In the genomic region with DNA sequence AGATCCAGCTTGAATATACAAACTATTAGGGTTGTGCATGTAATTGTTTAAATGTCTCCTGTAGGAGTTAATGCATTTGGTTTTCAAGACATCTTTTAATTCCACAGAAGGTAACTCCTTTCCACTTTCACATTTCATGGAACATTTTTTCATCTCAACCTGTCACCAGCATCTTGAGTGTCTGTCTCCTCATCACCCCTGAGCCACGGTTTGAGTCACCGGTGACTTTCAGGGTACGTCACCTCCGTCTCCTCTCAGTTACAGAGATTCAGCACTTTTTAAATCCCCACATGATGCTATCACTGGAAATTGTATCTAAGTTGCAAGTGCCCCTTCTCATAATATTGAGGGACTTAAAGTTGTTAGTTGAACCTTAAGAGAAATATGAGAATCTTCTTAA, we compare ENCODE assay signal across 21 cellular contexts. TPM values are rescaled to one million over a fixed set of nuclear protein-coding genes. Genes with fewer than 3 reads are reported as not detected.
DNase-seq lines count a peak whose midpoint lies in the region; ATAC-seq, FAIRE-seq and TF ChIP-seq lines count a peak whose summit lies in the region.
"Had no signal": no experiment of that assay in that cellular context is flagged by ENCODE, and none has a peak within 500 bp of the region (broad histone marks: within the 10 kb centered on the region; RNA-seq: fewer than 3 reads in every experiment).

No MANE protein-coding gene starts in this region.

- no peaks in the 10 kb centered on the region for H3K4me1 ChIP-seq in mammary epithelial cell (ENCODE audit: insufficient read depth, low read length)
- H3K4me1 ChIP-seq: pancreas, upper lobe of right lung had no signal

- CTCF ChIA-PET in mammary epithelial cell (lab: Charles Lee; ENCODE audit: low non-redundant PET), result no interaction called here

- H3K9me3 ChIP-seq in mammary epithelial cell (replicated peaks; ENCODE audit: insufficient read depth, low read length), result no peaks in the 10 kb centered on the region
- H3K9me3 ChIP-seq: pancreas, stomach, upper lobe of right lung had no signal

- in situ Hi-C loops in mammary epithelial cell (cut with MboI; ENCODE audit: low sequenced_read_pairs in 2 of 2), result loop anchor here (5.0 kb wide), 1 partner anchor 88 kb away; no protein-coding TSS in a partner anchor

- H3K4me2 ChIP-seq in mammary epithelial cell (ENCODE audit: insufficient read depth, low read depth, low read length), result no peak overlapping the region

- DNase-seq in activated T-cell treated with anti-CD3 and anti-CD28 coated beads for 24 hours (ENCODE audit: low read depth) (peak; percentile 53), head of caudate nucleus (peak in 36 of 42 donors; percentile 16 to 79 (median 56)), mammary epithelial cell (no peak), RCC 7860 (ENCODE audit: low spot score) (no peak)
- no peak for DNase-seq in activated T-cell treated with anti-CD3 and anti-CD28 coated beads, Interleukin-2, amount 50 U/mL, for 1 hour
- DNase-seq in activated CD8-positive, alpha-beta memory T cell treated with anti-CD3 and anti-CD28 coated beads for 24 hours, result peak; percentile 62
- DNase-seq in stimulated activated CD8-positive, alpha-beta memory T cell treated with anti-CD3 and anti-CD28 coated beads, Interleukin-15, amount 100 ng/mL, for 48 hours (ENCODE audit: low read depth in 2 of 2), result peak; percentile 57 to 65
- DNase-seq: ACHN, DMS 273 treated with DMSO at 0.1 percent for 48 hours, NCI-H187 treated with DMSO at 0.1 percent for 48 hours, NCI-H510A, SW 1271, upper lobe of right lung had no signal

- H3K27me3 ChIP-seq in mammary epithelial cell (ENCODE audit: insufficient read depth, low read length), result no peaks in the 10 kb centered on the region
- H3K27me3 ChIP-seq: pancreas, upper lobe of right lung had no signal

- 94% methylated on average over 4 of the region's 4 CpGs for WGBS in mammary epithelial cell (ENCODE audit: low coverage, missing lambda C conversion rate)

- dilution Hi-C loops in mammary epithelial cell (cut with HindIII; ENCODE audit: low sequenced_read_pairs), result loop anchor here (10.0 kb wide), 1 partner anchor 145 kb away; no protein-coding TSS in a partner anchor

- H3K27ac ChIP-seq in mammary epithelial cell (ENCODE audit: insufficient read depth, low read depth, low read length), result no peak overlapping the region
- H3K27ac ChIP-seq: pancreas, stomach, upper lobe of right lung had no signal

- ATAC-seq in HG03565 (IDR thresholded peaks at IDR 0.05; ENCODE audit: unreplicated experiment), result no peak
- ATAC-seq: upper lobe of right lung had no signal

- no peaks in the 10 kb centered on the region for H3K79me2 ChIP-seq in mammary epithelial cell (ENCODE audit: insufficient read depth, low read length)

- intact Hi-C loops in head of caudate nucleus (cut with DNase I), result no loop called here
- intact Hi-C loops in mammary epithelial cell (cut with micrococcal nuclease), result no loop called here

- BruUV-seq in mammary epithelial cell (replicated peaks; lab: Mats Ljungman, UMichigan), result no TSS peak

- H3K4me3 ChIP-seq in mammary epithelial cell (replicated peaks in 1 of 3; ENCODE audit: insufficient read depth in 1 of 3, low read depth in 2 of 3, low read length in 3 of 3), result no peak overlapping the region
- H3K4me3 ChIP-seq: pancreas, stomach, upper lobe of right lung had no signal

- H4K20me1 ChIP-seq in mammary epithelial cell (ENCODE audit: insufficient read depth, low read length), result no peaks in the 10 kb centered on the region

- H2AFZ ChIP-seq in mammary epithelial cell (ENCODE audit: low read depth, low read length), result no peak overlapping the region

- H3K9ac ChIP-seq in mammary epithelial cell (ENCODE audit: insufficient read depth, low read length), result no peak overlapping the region

- H3K36me3 ChIP-seq in mammary epithelial cell (ENCODE audit: insufficient read depth, low read length), result no peaks in the 10 kb centered on the region
- H3K36me3 ChIP-seq: pancreas, stomach, upper lobe of right lung had no signal

- no peak for FAIRE-seq in RCC 7860 (lab: Jason Lieb, UNC)
- FAIRE-seq: colon, endometrium, GM12892, islet of Langerhans, pancreas had no signal

- no peak for TF ChIP-seq CTCF in mammary epithelial cell (conservative IDR thresholded peaks at IDR 0.05 in 1 of 2, IDR thresholded peaks at IDR 0.05 in 1 of 2; ENCODE audit: extremely low read depth in 1 of 2, insufficient read depth in 1 of 2, low read depth in 1 of 2, low read length in 2 of 2)

RNA-seq across cellular contexts. Expression of a gene that starts 25.3 kb away (rescaled TPM):
- not detected for total RNA-seq in mammary epithelial cell
- polyA plus RNA-seq in mammary epithelial cell, result not detected
- polyA minus RNA-seq in mammary epithelial cell, result not detected
- total RNA-seq: lung microvascular endothelial cell had no signal

RNA-seq across cellular contexts. Expression of a gene that starts 35.0 kb away (rescaled TPM):
- 10 to 100 TPM; 24.8 to 47.1 TPM for total RNA-seq in mammary epithelial cell
- polyA plus RNA-seq in mammary epithelial cell, result 66.2 TPM
- 77.9 TPM for polyA minus RNA-seq in mammary epithelial cell

Comparison
In these comparisons a context has a peak if more than half of its experiments do, and no peak if none do; other contexts are left out.
1. DNase-seq: peak in activated T-cell treated with anti-CD3 and anti-CD28 coated beads for 24 hours (single experiment), activated CD8-positive, alpha-beta memory T cell treated with anti-CD3 and anti-CD28 coated beads for 24 hours (single experiment), head of caudate nucleus (36 of 42) and stimulated activated CD8-positive, alpha-beta memory T cell treated with anti-CD3 and anti-CD28 coated beads, Interleukin-15, amount 100 ng/mL, for 48 hours (2 of 2); none in activated T-cell treated with anti-CD3 and anti-CD28 coated beads, Interleukin-2, amount 50 U/mL, for 1 hour (single experiment), mammary epithelial cell (single experiment) and RCC 7860 (single experiment).